In the genomic region with DNA sequence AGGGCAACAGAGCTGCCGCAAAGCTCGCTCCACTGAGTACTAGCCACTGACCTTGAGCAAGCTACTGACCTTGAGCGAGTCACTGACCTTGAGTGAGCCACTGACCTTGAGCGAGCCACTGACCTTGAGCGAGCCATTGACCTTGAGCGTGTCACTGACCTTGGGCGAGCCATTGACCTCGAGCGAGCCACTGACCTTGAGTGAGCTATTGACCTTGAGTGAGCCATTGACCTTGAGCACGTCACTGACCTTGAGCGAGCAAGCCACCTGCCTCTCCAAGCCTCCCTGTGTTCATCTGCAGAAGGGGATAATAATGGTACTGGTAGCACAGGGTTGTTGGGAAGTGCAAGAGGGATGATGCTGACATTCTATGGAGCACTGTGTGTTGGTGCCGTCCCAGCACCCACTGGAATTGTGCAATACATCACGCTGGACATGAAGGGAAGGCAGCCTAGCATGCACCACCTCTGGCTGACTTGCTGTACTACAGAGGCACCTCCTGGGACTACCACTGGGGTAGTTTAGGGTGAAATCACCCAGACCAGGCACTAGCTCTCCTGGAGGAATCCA, we compare ENCODE assay signal across 1 cellular context.
TF ChIP-seq lines count a peak whose summit lies in the region.

No MANE protein-coding gene starts in this region.

TF ChIP-seq in HepG2, 621 proteins besides CTCF, POLR2A, EP300 and RAD21 (continued from another document and continues in another):
- TF ChIP-seq, protein P1, sequence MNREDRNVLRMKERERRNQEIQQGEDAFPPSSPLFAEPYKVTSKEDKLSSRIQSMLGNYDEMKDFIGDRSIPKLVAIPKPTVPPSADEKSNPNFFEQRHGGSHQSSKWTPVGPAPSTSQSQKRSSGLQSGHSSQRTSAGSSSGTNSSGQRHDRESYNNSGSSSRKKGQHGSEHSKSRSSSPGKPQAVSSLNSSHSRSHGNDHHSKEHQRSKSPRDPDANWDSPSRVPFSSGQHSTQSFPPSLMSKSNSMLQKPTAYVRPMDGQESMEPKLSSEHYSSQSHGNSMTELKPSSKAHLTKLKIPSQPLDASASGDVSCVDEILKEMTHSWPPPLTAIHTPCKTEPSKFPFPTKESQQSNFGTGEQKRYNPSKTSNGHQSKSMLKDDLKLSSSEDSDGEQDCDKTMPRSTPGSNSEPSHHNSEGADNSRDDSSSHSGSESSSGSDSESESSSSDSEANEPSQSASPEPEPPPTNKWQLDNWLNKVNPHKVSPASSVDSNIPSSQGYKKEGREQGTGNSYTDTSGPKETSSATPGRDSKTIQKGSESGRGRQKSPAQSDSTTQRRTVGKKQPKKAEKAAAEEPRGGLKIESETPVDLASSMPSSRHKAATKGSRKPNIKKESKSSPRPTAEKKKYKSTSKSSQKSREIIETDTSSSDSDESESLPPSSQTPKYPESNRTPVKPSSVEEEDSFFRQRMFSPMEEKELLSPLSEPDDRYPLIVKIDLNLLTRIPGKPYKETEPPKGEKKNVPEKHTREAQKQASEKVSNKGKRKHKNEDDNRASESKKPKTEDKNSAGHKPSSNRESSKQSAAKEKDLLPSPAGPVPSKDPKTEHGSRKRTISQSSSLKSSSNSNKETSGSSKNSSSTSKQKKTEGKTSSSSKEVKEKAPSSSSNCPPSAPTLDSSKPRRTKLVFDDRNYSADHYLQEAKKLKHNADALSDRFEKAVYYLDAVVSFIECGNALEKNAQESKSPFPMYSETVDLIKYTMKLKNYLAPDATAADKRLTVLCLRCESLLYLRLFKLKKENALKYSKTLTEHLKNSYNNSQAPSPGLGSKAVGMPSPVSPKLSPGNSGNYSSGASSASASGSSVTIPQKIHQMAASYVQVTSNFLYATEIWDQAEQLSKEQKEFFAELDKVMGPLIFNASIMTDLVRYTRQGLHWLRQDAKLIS (CRISPR knock-in tag; IDR thresholded peaks at IDR 0.05), result no peak
- TF ChIP-seq SMC3 (IDR thresholded peaks at IDR 0.05; ENCODE audit: low read length) (peak; percentile 66; the same call in 1 of the 2 replicates), ZFP41 (CRISPR knock-in tag; IDR thresholded peaks at IDR 0.05; ENCODE audit: borderline replicate concordance) (no peak), KDM5A (IDR thresholded peaks at IDR 0.05; ENCODE audit: borderline replicate concordance, low read length) (no peak), KDM6A (CRISPR knock-in tag; IDR thresholded peaks at IDR 0.05; ENCODE audit: low read depth) (no peak), ZSCAN25 (CRISPR knock-in tag; IDR thresholded peaks at IDR 0.05) (no peak), ZNF251 (CRISPR knock-in tag; IDR thresholded peaks at IDR 0.05) (no peak), MBD4 (IDR thresholded peaks at IDR 0.05; ENCODE audit: borderline replicate concordance, low read length) (no peak), ZNF781 (CRISPR knock-in tag; IDR thresholded peaks at IDR 0.05; ENCODE audit: borderline replicate concordance, not compliant biosample characterization) (peak; percentile 61), RFX5 (IDR thresholded peaks at IDR 0.05; ENCODE audit: low read depth, low read length) (no peak), SRY (CRISPR knock-in tag; IDR thresholded peaks at IDR 0.05) (no peak; the same call in 1 of the 2 replicates), ZKSCAN5 (CRISPR knock-in tag; IDR thresholded peaks at IDR 0.05) (no peak), KAT7 (CRISPR knock-in tag; IDR thresholded peaks at IDR 0.05; ENCODE audit: borderline replicate concordance) (no peak), SATB2 (CRISPR knock-in tag; IDR thresholded peaks at IDR 0.05) (no peak), ZNF891 (CRISPR knock-in tag; IDR thresholded peaks at IDR 0.05) (no peak), NFE2L1 (CRISPR knock-in tag; IDR thresholded peaks at IDR 0.05; ENCODE audit: borderline replicate concordance) (no peak), ZNF451 (CRISPR knock-in tag; IDR thresholded peaks at IDR 0.05) (no peak), TMF1 (CRISPR knock-in tag; IDR thresholded peaks at IDR 0.05; ENCODE audit: low read depth) (no peak), MIER2 (CRISPR knock-in tag; IDR thresholded peaks at IDR 0.05) (no peak), SMYD3 (CRISPR knock-in tag; IDR thresholded peaks at IDR 0.05) (no peak), ZMYM2 (CRISPR knock-in tag; IDR thresholded peaks at IDR 0.05) (peak; percentile 78), MAFF (IDR thresholded peaks at IDR 0.05; ENCODE audit: low read depth, low read length) (no peak)
- TF ChIP-seq, protein P2, sequence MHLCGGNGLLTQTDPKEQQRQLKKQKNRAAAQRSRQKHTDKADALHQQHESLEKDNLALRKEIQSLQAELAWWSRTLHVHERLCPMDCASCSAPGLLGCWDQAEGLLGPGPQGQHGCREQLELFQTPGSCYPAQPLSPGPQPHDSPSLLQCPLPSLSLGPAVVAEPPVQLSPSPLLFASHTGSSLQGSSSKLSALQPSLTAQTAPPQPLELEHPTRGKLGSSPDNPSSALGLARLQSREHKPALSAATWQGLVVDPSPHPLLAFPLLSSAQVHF (CRISPR knock-in tag; IDR thresholded peaks at IDR 0.05), result no peak
- TF ChIP-seq, protein P3, sequence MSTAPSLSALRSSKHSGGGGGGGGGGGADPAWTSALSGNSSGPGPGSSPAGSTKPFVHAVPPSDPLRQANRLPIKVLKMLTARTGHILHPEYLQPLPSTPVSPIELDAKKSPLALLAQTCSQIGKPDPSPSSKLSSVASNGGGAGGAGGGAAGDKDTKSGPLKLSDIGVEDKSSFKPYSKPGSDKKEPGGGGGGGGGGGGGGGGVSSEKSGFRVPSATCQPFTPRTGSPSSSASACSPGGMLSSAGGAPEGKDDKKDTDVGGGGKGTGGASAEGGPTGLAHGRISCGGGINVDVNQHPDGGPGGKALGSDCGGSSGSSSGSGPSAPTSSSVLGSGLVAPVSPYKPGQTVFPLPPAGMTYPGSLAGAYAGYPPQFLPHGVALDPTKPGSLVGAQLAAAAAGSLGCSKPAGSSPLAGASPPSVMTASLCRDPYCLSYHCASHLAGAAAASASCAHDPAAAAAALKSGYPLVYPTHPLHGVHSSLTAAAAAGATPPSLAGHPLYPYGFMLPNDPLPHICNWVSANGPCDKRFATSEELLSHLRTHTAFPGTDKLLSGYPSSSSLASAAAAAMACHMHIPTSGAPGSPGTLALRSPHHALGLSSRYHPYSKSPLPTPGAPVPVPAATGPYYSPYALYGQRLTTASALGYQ (CRISPR knock-in tag; IDR thresholded peaks at IDR 0.05), result no peak
- TF ChIP-seq, protein P4, sequence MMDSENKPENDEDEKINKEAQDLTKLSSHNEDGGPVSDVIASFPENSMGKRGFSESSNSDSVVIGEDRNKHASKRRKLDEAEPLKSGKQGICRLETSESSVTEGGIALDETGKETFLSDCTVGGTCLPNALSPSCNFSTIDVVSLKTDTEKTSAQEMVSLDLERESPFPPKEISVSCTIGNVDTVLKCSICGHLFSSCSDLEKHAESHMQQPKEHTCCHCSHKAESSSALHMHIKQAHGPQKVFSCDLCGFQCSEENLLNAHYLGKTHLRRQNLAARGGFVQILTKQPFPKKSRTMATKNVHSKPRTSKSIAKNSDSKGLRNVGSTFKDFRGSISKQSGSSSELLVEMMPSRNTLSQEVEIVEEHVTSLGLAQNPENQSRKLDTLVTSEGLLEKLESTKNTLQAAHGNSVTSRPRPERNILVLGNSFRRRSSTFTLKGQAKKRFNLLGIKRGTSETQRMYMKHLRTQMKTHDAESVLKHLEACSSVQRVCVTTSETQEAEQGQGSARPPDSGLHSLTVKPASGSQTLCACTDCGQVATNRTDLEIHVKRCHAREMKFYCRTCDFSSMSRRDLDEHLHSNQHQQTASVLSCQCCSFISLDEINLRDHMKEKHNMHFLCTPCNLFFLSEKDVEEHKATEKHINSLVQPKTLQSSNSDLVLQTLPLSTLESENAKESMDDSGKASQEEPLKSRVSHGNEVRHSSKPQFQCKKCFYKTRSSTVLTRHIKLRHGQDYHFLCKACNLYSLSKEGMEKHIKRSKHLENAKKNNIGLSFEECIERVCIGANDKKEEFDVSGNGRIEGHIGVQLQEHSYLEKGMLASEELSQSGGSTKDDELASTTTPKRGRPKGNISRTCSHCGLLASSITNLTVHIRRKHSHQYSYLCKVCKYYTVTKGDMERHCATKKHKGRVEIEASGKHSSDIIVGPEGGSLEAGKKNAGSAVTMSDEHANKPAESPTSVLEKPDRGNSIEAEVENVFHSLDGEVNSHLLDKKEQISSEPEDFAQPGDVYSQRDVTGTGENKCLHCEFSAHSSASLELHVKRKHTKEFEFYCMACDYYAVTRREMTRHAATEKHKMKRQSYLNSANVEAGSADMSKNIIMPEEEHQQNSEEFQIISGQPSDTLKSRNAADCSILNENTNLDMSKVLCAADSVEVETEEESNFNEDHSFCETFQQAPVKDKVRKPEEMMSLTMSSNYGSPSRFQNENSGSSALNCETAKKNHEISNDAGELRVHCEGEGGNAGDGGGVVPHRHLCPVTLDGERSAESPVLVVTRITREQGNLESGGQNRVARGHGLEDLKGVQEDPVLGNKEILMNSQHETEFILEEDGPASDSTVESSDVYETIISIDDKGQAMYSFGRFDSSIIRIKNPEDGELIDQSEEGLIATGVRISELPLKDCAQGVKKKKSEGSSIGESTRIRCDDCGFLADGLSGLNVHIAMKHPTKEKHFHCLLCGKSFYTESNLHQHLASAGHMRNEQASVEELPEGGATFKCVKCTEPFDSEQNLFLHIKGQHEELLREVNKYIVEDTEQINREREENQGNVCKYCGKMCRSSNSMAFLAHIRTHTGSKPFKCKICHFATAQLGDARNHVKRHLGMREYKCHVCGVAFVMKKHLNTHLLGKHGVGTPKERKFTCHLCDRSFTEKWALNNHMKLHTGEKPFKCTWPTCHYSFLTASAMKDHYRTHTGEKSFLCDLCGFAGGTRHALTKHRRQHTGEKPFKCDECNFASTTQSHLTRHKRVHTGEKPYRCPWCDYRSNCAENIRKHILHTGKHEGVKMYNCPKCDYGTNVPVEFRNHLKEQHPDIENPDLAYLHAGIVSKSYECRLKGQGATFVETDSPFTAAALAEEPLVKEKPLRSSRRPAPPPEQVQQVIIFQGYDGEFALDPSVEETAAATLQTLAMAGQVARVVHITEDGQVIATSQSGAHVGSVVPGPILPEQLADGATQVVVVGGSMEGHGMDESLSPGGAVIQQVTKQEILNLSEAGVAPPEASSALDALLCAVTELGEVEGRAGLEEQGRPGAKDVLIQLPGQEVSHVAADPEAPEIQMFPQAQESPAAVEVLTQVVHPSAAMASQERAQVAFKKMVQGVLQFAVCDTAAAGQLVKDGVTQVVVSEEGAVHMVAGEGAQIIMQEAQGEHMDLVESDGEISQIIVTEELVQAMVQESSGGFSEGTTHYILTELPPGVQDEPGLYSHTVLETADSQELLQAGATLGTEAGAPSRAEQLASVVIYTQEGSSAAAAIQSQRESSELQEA (CRISPR knock-in tag; IDR thresholded peaks at IDR 0.05; ENCODE audit: not compliant biosample characterization), result no peak
- TF ChIP-seq, protein P5, sequence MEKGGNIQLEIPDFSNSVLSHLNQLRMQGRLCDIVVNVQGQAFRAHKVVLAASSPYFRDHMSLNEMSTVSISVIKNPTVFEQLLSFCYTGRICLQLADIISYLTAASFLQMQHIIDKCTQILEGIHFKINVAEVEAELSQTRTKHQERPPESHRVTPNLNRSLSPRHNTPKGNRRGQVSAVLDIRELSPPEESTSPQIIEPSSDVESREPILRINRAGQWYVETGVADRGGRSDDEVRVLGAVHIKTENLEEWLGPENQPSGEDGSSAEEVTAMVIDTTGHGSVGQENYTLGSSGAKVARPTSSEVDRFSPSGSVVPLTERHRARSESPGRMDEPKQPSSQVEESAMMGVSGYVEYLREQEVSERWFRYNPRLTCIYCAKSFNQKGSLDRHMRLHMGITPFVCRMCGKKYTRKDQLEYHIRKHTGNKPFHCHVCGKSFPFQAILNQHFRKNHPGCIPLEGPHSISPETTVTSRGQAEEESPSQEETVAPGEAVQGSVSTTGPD (CRISPR knock-in tag; IDR thresholded peaks at IDR 0.05), result no peak
- TF ChIP-seq, protein P6, sequence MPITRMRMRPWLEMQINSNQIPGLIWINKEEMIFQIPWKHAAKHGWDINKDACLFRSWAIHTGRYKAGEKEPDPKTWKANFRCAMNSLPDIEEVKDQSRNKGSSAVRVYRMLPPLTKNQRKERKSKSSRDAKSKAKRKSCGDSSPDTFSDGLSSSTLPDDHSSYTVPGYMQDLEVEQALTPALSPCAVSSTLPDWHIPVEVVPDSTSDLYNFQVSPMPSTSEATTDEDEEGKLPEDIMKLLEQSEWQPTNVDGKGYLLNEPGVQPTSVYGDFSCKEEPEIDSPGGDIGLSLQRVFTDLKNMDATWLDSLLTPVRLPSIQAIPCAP (CRISPR knock-in tag; IDR thresholded peaks at IDR 0.05; ENCODE audit: low read depth), result no peak
- TF ChIP-seq, protein P7, sequence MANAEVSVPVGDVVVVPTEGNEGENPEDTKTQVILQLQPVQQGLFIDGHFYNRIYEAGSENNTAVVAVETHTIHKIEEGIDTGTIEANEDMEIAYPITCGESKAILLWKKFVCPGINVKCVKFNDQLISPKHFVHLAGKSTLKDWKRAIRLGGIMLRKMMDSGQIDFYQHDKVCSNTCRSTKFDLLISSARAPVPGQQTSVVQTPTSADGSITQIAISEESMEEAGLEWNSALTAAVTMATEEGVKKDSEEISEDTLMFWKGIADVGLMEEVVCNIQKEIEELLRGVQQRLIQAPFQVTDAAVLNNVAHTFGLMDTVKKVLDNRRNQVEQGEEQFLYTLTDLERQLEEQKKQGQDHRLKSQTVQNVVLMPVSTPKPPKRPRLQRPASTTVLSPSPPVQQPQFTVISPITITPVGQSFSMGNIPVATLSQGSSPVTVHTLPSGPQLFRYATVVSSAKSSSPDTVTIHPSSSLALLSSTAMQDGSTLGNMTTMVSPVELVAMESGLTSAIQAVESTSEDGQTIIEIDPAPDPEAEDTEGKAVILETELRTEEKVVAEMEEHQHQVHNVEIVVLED (CRISPR knock-in tag; IDR thresholded peaks at IDR 0.05; ENCODE audit: borderline replicate concordance), result no peak
- TF ChIP-seq, protein P8, sequence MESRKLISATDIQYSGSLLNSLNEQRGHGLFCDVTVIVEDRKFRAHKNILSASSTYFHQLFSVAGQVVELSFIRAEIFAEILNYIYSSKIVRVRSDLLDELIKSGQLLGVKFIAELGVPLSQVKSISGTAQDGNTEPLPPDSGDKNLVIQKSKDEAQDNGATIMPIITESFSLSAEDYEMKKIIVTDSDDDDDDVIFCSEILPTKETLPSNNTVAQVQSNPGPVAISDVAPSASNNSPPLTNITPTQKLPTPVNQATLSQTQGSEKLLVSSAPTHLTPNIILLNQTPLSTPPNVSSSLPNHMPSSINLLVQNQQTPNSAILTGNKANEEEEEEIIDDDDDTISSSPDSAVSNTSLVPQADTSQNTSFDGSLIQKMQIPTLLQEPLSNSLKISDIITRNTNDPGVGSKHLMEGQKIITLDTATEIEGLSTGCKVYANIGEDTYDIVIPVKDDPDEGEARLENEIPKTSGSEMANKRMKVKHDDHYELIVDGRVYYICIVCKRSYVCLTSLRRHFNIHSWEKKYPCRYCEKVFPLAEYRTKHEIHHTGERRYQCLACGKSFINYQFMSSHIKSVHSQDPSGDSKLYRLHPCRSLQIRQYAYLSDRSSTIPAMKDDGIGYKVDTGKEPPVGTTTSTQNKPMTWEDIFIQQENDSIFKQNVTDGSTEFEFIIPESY (CRISPR knock-in tag; IDR thresholded peaks at IDR 0.05), result 0 out of 2 replicates have a peak, but pooled peaks have one; percentile 8
- TF ChIP-seq, protein P9, sequence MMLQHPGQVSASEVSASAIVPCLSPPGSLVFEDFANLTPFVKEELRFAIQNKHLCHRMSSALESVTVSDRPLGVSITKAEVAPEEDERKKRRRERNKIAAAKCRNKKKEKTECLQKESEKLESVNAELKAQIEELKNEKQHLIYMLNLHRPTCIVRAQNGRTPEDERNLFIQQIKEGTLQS (CRISPR knock-in tag; IDR thresholded peaks at IDR 0.05), result no peak
